9 cellular contexts compared by ENCODE assay signal in the genomic region with DNA sequence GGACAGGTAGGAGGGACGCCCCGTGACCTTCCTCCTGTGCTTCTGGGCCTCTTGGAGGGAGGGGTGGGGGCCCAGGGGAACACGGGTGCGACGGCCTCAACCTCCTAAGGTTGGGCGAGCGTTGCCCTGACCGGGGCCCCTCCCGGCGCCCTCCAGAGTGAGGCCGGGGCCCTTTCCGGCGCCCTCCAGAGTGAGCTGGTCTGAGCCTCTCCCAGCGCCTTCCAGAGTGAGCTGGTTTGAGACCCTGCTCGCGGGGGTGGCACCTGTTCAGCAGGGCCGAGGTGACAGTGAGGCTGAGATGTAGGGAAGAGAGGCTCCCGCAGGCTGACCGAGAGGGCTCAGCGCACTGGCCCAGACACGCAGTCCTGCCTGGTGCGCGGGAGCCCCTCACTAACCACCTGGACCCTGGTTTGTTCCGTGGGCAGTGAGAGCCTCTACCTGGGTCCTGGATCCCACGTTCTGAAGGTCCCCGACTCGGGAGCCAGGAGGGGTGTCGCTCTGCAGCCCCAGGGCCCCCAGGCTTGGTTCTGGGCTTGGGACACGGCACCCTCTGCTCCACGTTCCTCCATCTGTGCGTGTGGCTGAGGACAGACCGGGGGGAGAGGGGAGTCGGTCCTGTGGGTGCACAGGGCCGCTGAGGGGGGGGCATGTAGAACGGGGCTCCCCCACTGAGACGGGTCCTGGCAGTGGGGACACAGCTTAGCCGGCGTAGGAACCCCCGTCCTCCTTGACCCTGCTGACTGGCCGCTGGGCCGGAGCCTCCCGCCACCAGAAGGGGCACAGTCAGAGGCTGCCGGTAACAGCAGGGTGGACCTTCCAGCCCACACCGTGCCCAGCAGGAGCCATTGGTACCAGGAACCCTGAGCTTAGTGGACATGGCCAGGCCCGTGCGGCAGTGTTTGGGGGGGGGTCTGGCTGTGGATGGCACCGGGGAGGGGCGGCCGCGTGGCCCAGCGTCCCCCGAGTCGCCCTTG. TPM values are rescaled to one million over a fixed set of nuclear protein-coding genes. Genes with fewer than 3 reads are reported as not detected.
DNase-seq lines count a peak whose midpoint lies in the region; ATAC-seq and TF ChIP-seq lines count a peak whose summit lies in the region.
"Had no signal": no experiment of that assay in that cellular context is flagged by ENCODE, and none has a peak within 500 bp of the region (broad histone marks: within the 10 kb centered on the region; RNA-seq: fewer than 3 reads in every experiment).

No MANE protein-coding gene starts in this region.

- no peaks in the 10 kb centered on the region for H3K9me3 Mint-ChIP-seq in immature natural killer cell

- peak overlapping the region; percentile 50 to 76 (median 58) for H3K4me3 ChIP-seq in Peyer's patch
- peak overlapping the region; percentile 80 for H3K4me3 ChIP-seq in fibroblast of mammary gland (ENCODE audit: control insufficient read depth, low read depth, low read length)
- peak overlapping the region; percentile 99 for H3K4me3 ChIP-seq in ovary
- H3K4me3 ChIP-seq: GM12878 had no signal

- peaks cover 0 to 25% (median 5%) of the 10 kb centered on the region in 4 donors for H3K4me1 ChIP-seq in Peyer's patch
- peaks cover 12% of the 10 kb centered on the region for H3K4me1 ChIP-seq in ovary (ENCODE audit: insufficient read depth)

- intact Hi-C loops in ovary (cut with DNase I) = loop anchor here in 2 of 4 donors (5.0 kb wide), 2 partner anchors 39 to 54 kb away; no protein-coding TSS in a partner anchor

- no peaks in the 10 kb centered on the region for H3K36me3 Mint-ChIP-seq in immature natural killer cell

- WGBS in ovary, 3 donors = 8 to 25% (median 9%) methylated on average over 47 to 53 of the region's 53 CpGs

- TF ChIP-seq POLR2A in Peyer's patch (IDR thresholded peaks at IDR 0.05) = no peak
- TF ChIP-seq POLR2A in ovary (IDR thresholded peaks at IDR 0.05) = no peak
- no peak for TF ChIP-seq POLR2A in GM18505 (IDR thresholded peaks at IDR 0.05; ENCODE audit: borderline replicate concordance, extremely low read depth, insufficient read depth, insufficient read length)

- no peaks in the 10 kb centered on the region for H3K27me3 ChIP-seq in Peyer's patch
- no peaks in the 10 kb centered on the region for H3K27me3 ChIP-seq in ovary

- H3K4me3 Mint-ChIP-seq in immature natural killer cell = no peak overlapping the region

- H3K27ac ChIP-seq in C4-2B (peak overlapping the region; percentile 93; the same call in 1 of the 2 replicates), Peyer's patch (peak overlapping the region; percentile 51 to 82 (median 77)), ovary (peak overlapping the region; percentile 14 to 71)

- peaks cover 4 to 8% (median 5%) of the 10 kb centered on the region in 3 donors for H3K27me3 Mint-ChIP-seq in immature natural killer cell (ENCODE audit: low read depth in 3 of 3)

- H3K27ac Mint-ChIP-seq in immature natural killer cell = no peak overlapping the region

- ATAC-seq in GM18505 (IDR thresholded peaks at IDR 0.05; ENCODE audit: unreplicated experiment) = no peak
- ATAC-seq: GM12878 had no signal

- TF ChIP-seq CTCF in C4-2B (conservative IDR thresholded peaks at IDR 0.05) (no peak), Peyer's patch (IDR thresholded peaks at IDR 0.05) (no peak), fibroblast of mammary gland (conservative IDR thresholded peaks at IDR 0.05; ENCODE audit: control insufficient read depth, insufficient read depth, low read depth, low read length) (no peak), ovary (IDR thresholded peaks at IDR 0.05) (no peak)

- H3K9me3 ChIP-seq in Peyer's patch (no peaks in the 10 kb centered on the region), ovary (no peaks in the 10 kb centered on the region)

- peak in 1 of 3 donors; percentile 46 for DNase-seq in Peyer's patch
- DNase-seq in fibroblast of mammary gland (ENCODE audit: low read depth) = no peak
- DNase-seq in ovary = peak; percentile 34 to 60 (median 52)
- DNase-seq in immature natural killer cell = no peak
- no peak for DNase-seq in GM19240 (ENCODE audit: insufficient read length, low spot score)
- no peak for DNase-seq in NCI-H524 (lab: John Stamatoyannopoulos, UW)

- TF ChIP-seq EP300 in ovary (IDR thresholded peaks at IDR 0.05) = no peak

- H3K36me3 ChIP-seq in Peyer's patch (peaks cover 0 to 10% (median 0%) of the 10 kb centered on the region in 3 donors), ovary (no peaks in the 10 kb centered on the region)

- H3K4me1 Mint-ChIP-seq in immature natural killer cell = peaks cover 0 to 5% of the 10 kb centered on the region in 2 donors

RNA-seq across cellular contexts. Expression of gene COL6A1, which starts 1.5 kb away (rescaled TPM):
- 100 to 1,000 TPM in 3 of 4 donors, 10 to 100 TPM in 1; 37.7 to 458 (median 161) TPM for total RNA-seq in Peyer's patch
- 100 to 1,000 TPM; 389 to 779 (median 731) TPM for total RNA-seq in ovary
- polyA plus RNA-seq in ovary = 100 to 1,000 TPM; 112 to 905 TPM
- under 1 TPM in 2 of 3 donors, not detected in 1; 0.17 to 0.18 TPM for polyA plus RNA-seq in immature natural killer cell

Comparison
In these comparisons a context has a peak if more than half of its experiments do, and no peak if none do; other contexts are left out.
1. H3K27ac ChIP-seq: peak in every context shown above with its lines; median percentile 93 in C4-2B; 77 in Peyer's patch; 42 in ovary.
2. DNase-seq: peak in ovary (5 of 5); none in fibroblast of mammary gland (single experiment), immature natural killer cell (0 of 3), GM19240 (single experiment) and NCI-H524 (0 of 2).
3. Peak in every context shown above with its lines, with median percentiles within 50 percentile points of each other: H3K4me3 ChIP-seq.